In the genomic region with DNA sequence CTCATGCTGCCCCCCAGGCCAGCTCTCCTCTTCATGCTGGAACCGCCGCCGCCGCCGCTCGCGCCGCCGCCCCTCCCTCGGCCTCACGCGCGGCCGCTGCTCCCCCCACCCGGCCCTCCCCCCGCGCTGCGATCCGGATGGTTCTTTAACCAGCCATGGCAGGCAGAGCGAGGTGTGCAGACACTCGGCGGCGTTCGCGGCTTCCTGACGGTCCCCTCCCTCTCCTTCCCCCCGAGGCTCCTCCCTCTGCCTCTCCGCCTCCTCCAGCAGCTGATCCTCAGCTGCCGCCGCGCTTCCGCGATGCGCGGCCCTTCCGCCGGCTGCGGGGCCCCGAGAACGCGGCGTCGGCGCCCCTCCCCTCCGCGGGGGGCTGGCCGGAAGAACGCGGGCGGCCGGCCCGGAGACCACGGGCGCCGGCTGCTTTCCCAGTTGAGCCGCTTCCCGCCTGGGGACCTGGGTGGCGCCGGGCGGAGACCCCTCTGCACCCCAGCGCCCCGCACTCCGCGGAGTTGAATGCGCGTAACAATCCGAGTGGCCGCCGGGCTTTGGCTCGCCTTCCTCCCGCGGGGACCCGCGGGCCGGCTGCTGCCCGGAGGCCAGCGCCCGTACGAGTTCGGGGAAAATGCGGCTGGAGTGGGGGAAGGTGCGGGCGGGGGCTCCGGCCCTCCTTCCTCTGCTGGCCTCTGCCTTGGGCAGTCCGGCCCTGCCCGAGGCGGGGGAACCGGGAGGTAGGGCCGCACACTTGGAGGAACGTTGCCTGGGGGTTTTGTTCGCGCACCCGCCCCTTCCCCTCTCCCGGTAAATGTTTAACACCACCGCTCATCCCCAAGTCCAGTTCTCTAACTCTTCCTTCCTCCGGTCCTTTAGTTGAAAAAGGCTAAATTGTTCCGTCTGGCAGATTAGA, we compare ENCODE assay signal across 8 cellular contexts. TPM values are rescaled to one million over a fixed set of nuclear protein-coding genes. Genes with fewer than 3 reads are reported as not detected.
DNase-seq lines count a peak whose midpoint lies in the region; TF ChIP-seq lines count a peak whose summit lies in the region.

DCAF5 (minus strand) TSS at position 176 of the 904 bp plus-strand sequence; CDS start at position 35, 141 bp downstream.

- H3K36me3 Mint-ChIP-seq in nephron progenitor cell (ENCODE audit: low read depth): peaks cover 13% of the 10 kb centered on the region
- peaks cover 15% of the 10 kb centered on the region for H3K36me3 Mint-ChIP-seq in stimulated activated naive CD8-positive, alpha-beta T cell treated with anti-CD3 and anti-CD28 coated beads, Interleukin-15, Interleukin-2, amounts not matched to agents 100 ng/mL and 50 ng/mL, for 24 hours (ENCODE audit: low read depth)

- no peaks in the 10 kb centered on the region for H3F3A ChIP-seq in MM.1S (ENCODE audit: insufficient read depth, low read length)

- H3K79me2 ChIP-seq in MM.1S (ENCODE audit: low read length): peaks cover 40% of the 10 kb centered on the region

- no peaks in the 10 kb centered on the region for H3K9me3 ChIP-seq in MM.1S (replicated peaks; ENCODE audit: insufficient read depth, low read length)

- H3K27me3 Mint-ChIP-seq in nephron progenitor cell (ENCODE audit: low read depth, poor library complexity): peaks cover 26% of the 10 kb centered on the region
- peaks cover 6% of the 10 kb centered on the region for H3K27me3 Mint-ChIP-seq in stimulated activated naive CD8-positive, alpha-beta T cell treated with anti-CD3 and anti-CD28 coated beads, Interleukin-15, Interleukin-2, amounts not matched to agents 100 ng/mL and 50 ng/mL, for 24 hours

- peak within 1 kb of the TSS; percentile 95 for H3K4me3 Mint-ChIP-seq in nephron progenitor cell
- H3K4me3 Mint-ChIP-seq in stimulated activated naive CD8-positive, alpha-beta T cell treated with anti-CD3 and anti-CD28 coated beads, Interleukin-15, Interleukin-2, amounts not matched to agents 100 ng/mL and 50 ng/mL, for 24 hours: peak within 1 kb of the TSS; percentile 96

- H3K9me2 ChIP-seq in MM.1S (replicated peaks; ENCODE audit: insufficient read depth, low read length): no peaks in the 10 kb centered on the region

- DNase-seq in ELF-1 (ENCODE audit: low read depth, low spot score) (peak; percentile 95), H7 (peak; percentile 95), MM.1S (peak; percentile 84), SHP77 treated with DMSO at 0.1 percent for 48 hours (lab: John Stamatoyannopoulos, UW) (peak; percentile 82), fibroblast of the aortic adventitia (ENCODE audit: low read depth) (peak; percentile 90), nephron progenitor cell (peak; percentile 89)
- DNase-seq in activated effector memory CD4-positive, alpha-beta T cell treated with anti-CD3 and anti-CD28 coated beads, Interleukin-2, amount 50 U/mL, for 16 hours: peak; percentile 97

- H3K4me1 Mint-ChIP-seq in nephron progenitor cell: peaks cover 37% of the 10 kb centered on the region
- H3K4me1 Mint-ChIP-seq in stimulated activated naive CD8-positive, alpha-beta T cell treated with anti-CD3 and anti-CD28 coated beads, Interleukin-15, Interleukin-2, amounts not matched to agents 100 ng/mL and 50 ng/mL, for 24 hours (ENCODE audit: low read depth): peaks cover 34% of the 10 kb centered on the region

- peak within 1 kb of the TSS; percentile 76 for H3K9ac ChIP-seq in MM.1S (ENCODE audit: low read length)

- peak within 1 kb of the TSS; percentile 75 for H2AFZ ChIP-seq in MM.1S (ENCODE audit: low read length)

- H3K36me3 ChIP-seq in H7 (replicated peaks; ENCODE audit: control insufficient read depth, insufficient read depth, low read length): no peaks in the 10 kb centered on the region; the same call in 1 of the 2 replicates
- no peaks in the 10 kb centered on the region for H3K36me3 ChIP-seq in MM.1S (replicated peaks; ENCODE audit: insufficient read depth, low read length)

- peak within 1 kb of the TSS; percentile 47; the same call in 1 of the 2 replicates for H3K27ac ChIP-seq in MM.1S (ENCODE audit: low read length)

- TF ChIP-seq CTCF in MM.1S (IDR thresholded peaks at IDR 0.05; ENCODE audit: low read length): no peak
- no peak for TF ChIP-seq CTCF in fibroblast of the aortic adventitia (IDR thresholded peaks at IDR 0.05; ENCODE audit: insufficient read depth, low read length)
- TF ChIP-seq CTCF in nephron progenitor cell (IDR thresholded peaks at IDR 0.05): no peak

- H3K27me3 ChIP-seq in H7 (ENCODE audit: control insufficient read depth, insufficient read depth, low read length): peaks cover 2% of the 10 kb centered on the region; the same call in 1 of the 2 replicates
- no peaks in the 10 kb centered on the region for H3K27me3 ChIP-seq in MM.1S (replicated peaks; ENCODE audit: insufficient read depth, low read length)

- H3K4me1 ChIP-seq in MM.1S (ENCODE audit: low read length): no peaks in the 10 kb centered on the region

- H3K9me3 Mint-ChIP-seq in nephron progenitor cell: no peaks in the 10 kb centered on the region
- no peaks in the 10 kb centered on the region for H3K9me3 Mint-ChIP-seq in stimulated activated naive CD8-positive, alpha-beta T cell treated with anti-CD3 and anti-CD28 coated beads, Interleukin-15, Interleukin-2, amounts not matched to agents 100 ng/mL and 50 ng/mL, for 24 hours

- no peaks in the 10 kb centered on the region for H4K20me1 ChIP-seq in MM.1S (ENCODE audit: insufficient read depth, low read length)

- H3K4me2 ChIP-seq in MM.1S (ENCODE audit: low read depth, low read length): peak within 1 kb of the TSS; percentile 76

- H3K4me3 ChIP-seq in H7 (ENCODE audit: insufficient read depth, low read depth, low read length): peak within 1 kb of the TSS; percentile 95
- peak within 1 kb of the TSS; percentile 74 for H3K4me3 ChIP-seq in MM.1S (ENCODE audit: low read length)
- peak within 1 kb of the TSS; percentile 90 for H3K4me3 ChIP-seq in fibroblast of the aortic adventitia (ENCODE audit: low read depth, low read length)

- peak within 1 kb of the TSS; percentile 94 for H3K27ac Mint-ChIP-seq in nephron progenitor cell
- peak within 1 kb of the TSS; percentile 94 for H3K27ac Mint-ChIP-seq in stimulated activated naive CD8-positive, alpha-beta T cell treated with anti-CD3 and anti-CD28 coated beads, Interleukin-15, Interleukin-2, amounts not matched to agents 100 ng/mL and 50 ng/mL, for 24 hours

RNA-seq across cellular contexts. Expression of gene DCAF5, which starts in this region (rescaled TPM):
- 29.6 and 31.9 TPM in 2 replicates for total RNA-seq in H7 (2014; rRNA removed; shearing (Covaris generic))
- total RNA-seq in fibroblast of the aortic adventitia (ENCODE audit: low replicate concordance): 15.8 and 25.2 TPM in 2 replicates

Comparison
In these comparisons a context has a peak if more than half of its experiments do, and no peak if none do; other contexts are left out.
1. Peak in every context shown above with its lines: DNase-seq, H3K4me3 ChIP-seq and H3K27ac ChIP-seq.